Comparison of ENCODE assay signal across 24 cellular contexts in the genomic region with DNA sequence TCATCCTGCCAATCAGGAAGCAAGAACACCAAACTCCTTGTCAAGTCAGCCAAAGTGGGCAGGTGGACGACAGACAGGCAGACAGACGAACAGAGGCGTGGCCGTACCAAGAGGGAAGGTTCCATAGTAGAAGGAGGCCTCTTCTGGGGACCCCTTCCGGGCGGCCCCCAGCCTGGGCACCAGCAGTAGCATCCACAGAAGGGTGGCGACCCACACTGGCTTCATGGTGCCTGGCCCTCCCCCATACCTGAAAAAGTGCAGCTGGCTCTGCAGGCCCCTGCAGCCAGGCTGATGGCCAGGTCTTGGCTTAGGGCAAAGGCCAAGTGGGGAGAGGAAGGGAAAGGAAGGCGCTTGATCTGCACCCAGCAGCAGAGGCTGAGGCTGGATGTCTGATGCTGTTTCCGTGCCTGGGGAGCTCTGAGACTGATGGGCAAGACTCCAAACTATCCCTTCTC. TPM values are rescaled to one million over a fixed set of nuclear protein-coding genes. Genes with fewer than 3 reads are reported as not detected.
DNase-seq lines count a peak whose midpoint lies in the region; ATAC-seq and TF ChIP-seq lines count a peak whose summit lies in the region.
"Had no signal": no experiment of that assay in that cellular context is flagged by ENCODE, and none has a peak within 500 bp of the region (broad histone marks: within the 10 kb centered on the region; RNA-seq: fewer than 3 reads in every experiment).

No MANE protein-coding gene starts in this region.

- H3K4ac ChIP-seq in mesenchymal stem cell (ENCODE audit: low read depth in 1 of 2, low read length in 2 of 2), result peak overlapping the region in 1 of 2 experiments; percentile 83

- H3K9me3 ChIP-seq in ectodermal cell (ENCODE audit: control insufficient read depth, low read length) (no peaks in the 10 kb centered on the region), mesenchymal stem cell (ENCODE audit: control insufficient read depth, low read length) (no peaks in the 10 kb centered on the region), smooth muscle cell (replicated peaks; ENCODE audit: low read depth) (no peaks in the 10 kb centered on the region), stomach (no peaks in the 10 kb centered on the region)
- H3K9me3 ChIP-seq: BLaER1, colonic mucosa had no signal

- H3K14ac ChIP-seq in mesenchymal stem cell (ENCODE audit: low read length in 2 of 2), result peak overlapping the region in 1 of 2 experiments; percentile 31

- no peaks in the 10 kb centered on the region for H3K36me3 Mint-ChIP-seq in activated CD8-positive, alpha-beta memory T cell treated with anti-CD3 and anti-CD28 coated beads, Interleukin-2, amount 10 ng/mL, durations not matched to agents 7 days and 5 days
- H3K36me3 Mint-ChIP-seq: naive thymus-derived CD8-positive, alpha-beta T cell had no signal

- DNase-seq in activated CD8-positive, alpha-beta memory T cell treated with anti-CD3 and anti-CD28 coated beads for 24 hours, result peak; percentile 37
- DNase-seq in activated CD8-positive, alpha-beta memory T cell treated with anti-CD3 and anti-CD28 coated beads, Interleukin-2, amount 10 ng/mL, durations not matched to agents 7 days and 5 days, result no peak
- no peak for DNase-seq in mesenchymal stem cell
- DNase-seq in smooth muscle cell (lab: John Stamatoyannopoulos, UW; ENCODE audit: unreplicated experiment), result no peak
- no peak for DNase-seq in AG08395 (ENCODE audit: low spot score)
- no peak for DNase-seq in stomach
- DNase-seq in NCI-H1048 (lab: John Stamatoyannopoulos, UW), result no peak
- DNase-seq: activated CD4-positive, alpha-beta T cell treated with anti-CD3 and anti-CD28 coated beads for 1 hour; colonic mucosa; kidney; naive thymus-derived CD8-positive, alpha-beta T cell; OCI-M1; small intestine; stimulated activated CD4-positive, alpha-beta T cell treated with anti-CD3 and anti-CD28 coated beads, Interleukin-4, amount 100 ng/mL, for 24 hours; SW 1271 had no signal

- peak overlapping the region; percentile 84 for H4K91ac ChIP-seq in mesenchymal stem cell (ENCODE audit: low read length)

- CTCF ChIA-PET in activated CD8-positive, alpha-beta memory T cell treated with anti-CD3 and anti-CD28 coated beads, Interleukin-2, amount 10 ng/mL, durations not matched to agents 7 days and 5 days (lab: Charles Lee), result interaction anchor here (1.4 kb wide), 1 partner anchor 13 kb away, joined by 3 read pairs; no protein-coding TSS in a partner anchor

- H2AFZ ChIP-seq in mesenchymal stem cell (ENCODE audit: low read depth, low read length) (no peak overlapping the region), smooth muscle cell (ENCODE audit: low read depth) (no peak overlapping the region)

- H3K27ac Mint-ChIP-seq in activated CD8-positive, alpha-beta memory T cell treated with anti-CD3 and anti-CD28 coated beads, Interleukin-2, amount 10 ng/mL, durations not matched to agents 7 days and 5 days, result no peak overlapping the region
- H3K27ac Mint-ChIP-seq: activated T-helper 2 cell treated with anti-CD3 and anti-CD28 coated beads, Interferon-gamma antibody, Interleukin-2, Interleukin-4, amounts not matched to agents 10 μg/mL and 5 μg/mL and 100 μg/mL, durations not matched to agents 14 hours and 24 hours and 36 hours; HFFc6 had no signal

- H3K9me3 Mint-ChIP-seq in activated CD8-positive, alpha-beta memory T cell treated with anti-CD3 and anti-CD28 coated beads, Interleukin-2, amount 10 ng/mL, durations not matched to agents 7 days and 5 days (ENCODE audit: low read depth), result no peaks in the 10 kb centered on the region
- H3K9me3 Mint-ChIP-seq: activated T-helper 2 cell treated with anti-CD3 and anti-CD28 coated beads, Interferon-gamma antibody, Interleukin-2, Interleukin-4, amounts not matched to agents 10 μg/mL and 5 μg/mL and 100 μg/mL, durations not matched to agents 14 hours and 24 hours and 36 hours; HFFc6; naive thymus-derived CD8-positive, alpha-beta T cell had no signal

- no peaks in the 10 kb centered on the region for H4K20me1 ChIP-seq in smooth muscle cell (ENCODE audit: low read depth)
- H4K20me1 ChIP-seq: BLaER1 had no signal

- peak overlapping the region; percentile 6 to 73 for H2BK12ac ChIP-seq in mesenchymal stem cell (ENCODE audit: low read length in 2 of 2)

- no peak for TF ChIP-seq EP300 in stomach (IDR thresholded peaks at IDR 0.05)

- H2BK15ac ChIP-seq in mesenchymal stem cell (ENCODE audit: low read depth, poor library complexity, severe bottlenecking), result peak overlapping the region; percentile 83

- peak overlapping the region; percentile 31 to 86 for H3K18ac ChIP-seq in mesenchymal stem cell (ENCODE audit: low read depth in 1 of 2, low read length in 2 of 2)

- no peak overlapping the region for H2BK5ac ChIP-seq in mesenchymal stem cell (ENCODE audit: low read depth, low read length, poor library complexity, severe bottlenecking)

- H3K79me1 ChIP-seq in mesenchymal stem cell (replicated peaks; ENCODE audit: low read length, poor library complexity, severe bottlenecking), result peaks cover 12% of the 10 kb centered on the region

- H3K79me2 ChIP-seq in smooth muscle cell (ENCODE audit: low read depth), result no peaks in the 10 kb centered on the region

- TF ChIP-seq POLR2A in stomach (IDR thresholded peaks at IDR 0.05), result no peak

- no peaks in the 10 kb centered on the region for H3F3A ChIP-seq in smooth muscle cell (ENCODE audit: low read depth)

- peaks cover 15% of the 10 kb centered on the region for H3K4me1 ChIP-seq in ectodermal cell (ENCODE audit: control insufficient read depth, insufficient read depth, low read length)
- peaks cover 29% of the 10 kb centered on the region for H3K4me1 ChIP-seq in mesenchymal stem cell (ENCODE audit: control insufficient read depth, insufficient read depth, low read depth, low read length)
- peaks cover 22% of the 10 kb centered on the region for H3K4me1 ChIP-seq in smooth muscle cell (ENCODE audit: low read depth)
- H3K4me1 ChIP-seq in stomach, result peaks cover 0 to 7% (median 3%) of the 10 kb centered on the region in 4 donors
- H3K4me1 ChIP-seq: colonic mucosa had no signal

- no peak for ATAC-seq in activated CD8-positive, alpha-beta memory T cell treated with anti-CD3 and anti-CD28 coated beads, Interleukin-2, amount 10 ng/mL, durations not matched to agents 7 days and 5 days
- ATAC-seq: naive thymus-derived CD8-positive, alpha-beta T cell; Right ventricle myocardium inferior had no signal

- peak overlapping the region; percentile 55 for H3K4me2 ChIP-seq in mesenchymal stem cell (ENCODE audit: low read length, poor library complexity, severe bottlenecking)
- peak overlapping the region; percentile 80 for H3K4me2 ChIP-seq in smooth muscle cell
- H3K4me2 ChIP-seq: BLaER1 had no signal

- H3K27me3 Mint-ChIP-seq in activated CD8-positive, alpha-beta memory T cell treated with anti-CD3 and anti-CD28 coated beads, Interleukin-2, amount 10 ng/mL, durations not matched to agents 7 days and 5 days, result no peaks in the 10 kb centered on the region
- H3K27me3 Mint-ChIP-seq: progenitor cell of endocrine pancreas had no signal

- H2AK5ac ChIP-seq in mesenchymal stem cell (ENCODE audit: low read length, severe bottlenecking), result peak overlapping the region; percentile 57

- no peak overlapping the region for H3K4me3 Mint-ChIP-seq in activated CD8-positive, alpha-beta memory T cell treated with anti-CD3 and anti-CD28 coated beads, Interleukin-2, amount 10 ng/mL, durations not matched to agents 7 days and 5 days
- H3K4me3 Mint-ChIP-seq: HFFc6; naive thymus-derived CD8-positive, alpha-beta T cell had no signal

- H3K4me3 ChIP-seq in ectodermal cell (ENCODE audit: insufficient read depth, low read depth, low read length) (peak overlapping the region; percentile 23), mesenchymal stem cell (ENCODE audit: insufficient read depth in 1 of 2, low read depth in 1 of 2, low read length in 2 of 2) (no peak overlapping the region), smooth muscle cell (no peak overlapping the region), stomach (no peak overlapping the region)
- H3K4me3 ChIP-seq: BLaER1, colonic mucosa had no signal

- peak overlapping the region in 1 of 2 experiments; percentile 23 for H3K23ac ChIP-seq in mesenchymal stem cell (ENCODE audit: low read length in 2 of 2)

- peaks cover 7% of the 10 kb centered on the region for H3K4me1 Mint-ChIP-seq in activated CD8-positive, alpha-beta memory T cell treated with anti-CD3 and anti-CD28 coated beads, Interleukin-2, amount 10 ng/mL, durations not matched to agents 7 days and 5 days

- 72 to 73% methylated on average over 9 of the region's 9 CpGs for WGBS in ectodermal cell, 2 experiments
- WGBS in mesenchymal stem cell, result 72% methylated on average over 9 of the region's 9 CpGs
- WGBS in smooth muscle cell (ENCODE audit: low lambda C conversion rate), result 88% methylated on average over 9 of the region's 9 CpGs
- WGBS in stomach, 5 donors, result 71 to 86% (median 76%) methylated on average over 7 to 9 of the region's 9 CpGs

- H3K9ac ChIP-seq in mesenchymal stem cell (ENCODE audit: low read length), result no peak overlapping the region
- H3K9ac ChIP-seq in smooth muscle cell (ENCODE audit: low read depth), result no peak overlapping the region
- H3K9ac ChIP-seq: BLaER1 had no signal

- peak overlapping the region; percentile 85 for H4K8ac ChIP-seq in mesenchymal stem cell (ENCODE audit: low read length)

- H3K27ac ChIP-seq in ectodermal cell (ENCODE audit: insufficient read depth, low read depth, low read length, poor library complexity, severe bottlenecking), result peak overlapping the region; percentile 11
- H3K27ac ChIP-seq in mesenchymal stem cell (ENCODE audit: low read length, poor library complexity, severe bottlenecking), result no peak overlapping the region
- no peak overlapping the region for H3K27ac ChIP-seq in smooth muscle cell (ENCODE audit: low read depth)
- no peak overlapping the region for H3K27ac ChIP-seq in stomach
- H3K27ac ChIP-seq: 22Rv1, BLaER1, colonic mucosa had no signal

- H2BK120ac ChIP-seq in mesenchymal stem cell (ENCODE audit: low read depth, low read length), result no peak overlapping the region

- TF ChIP-seq CTCF in smooth muscle cell (IDR thresholded peaks at IDR 0.05; ENCODE audit: borderline replicate concordance, insufficient read depth, poor library complexity, severe bottlenecking) (no peak), stomach (IDR thresholded peaks at IDR 0.05) (no peak)

- H3K36me3 ChIP-seq in ectodermal cell (ENCODE audit: control insufficient read depth, insufficient read depth, low read length), result no peaks in the 10 kb centered on the region
- peaks cover 0 to 15% of the 10 kb centered on the region in 2 experiments for H3K36me3 ChIP-seq in mesenchymal stem cell (ENCODE audit: control insufficient read depth in 1 of 2, insufficient read depth in 2 of 2, low read depth in 1 of 2, low read length in 2 of 2)
- no peaks in the 10 kb centered on the region for H3K36me3 ChIP-seq in smooth muscle cell (ENCODE audit: low read depth)
- no peaks in the 10 kb centered on the region for H3K36me3 ChIP-seq in stomach
- H3K36me3 ChIP-seq: BLaER1, colonic mucosa had no signal

- H3K27me3 ChIP-seq in ectodermal cell (ENCODE audit: control insufficient read depth, insufficient read depth, low read length, poor library complexity, severe bottlenecking), result no peaks in the 10 kb centered on the region
- no peaks in the 10 kb centered on the region for H3K27me3 ChIP-seq in mesenchymal stem cell (ENCODE audit: control insufficient read depth in 1 of 2, insufficient read depth in 1 of 2, low read length in 2 of 2)
- no peaks in the 10 kb centered on the region for H3K27me3 ChIP-seq in smooth muscle cell (ENCODE audit: low read depth)
- H3K27me3 ChIP-seq in stomach, result no peaks in the 10 kb centered on the region
- H3K27me3 ChIP-seq: BLaER1, colonic mucosa had no signal

- intact Hi-C loops in stomach (cut with DNase I; ENCODE audit: low total_unique reads), result no loop called here

RNA-seq across cellular contexts. Expression of gene LCTL, which starts 0.6 kb away (rescaled TPM):
- not detected for total RNA-seq in activated CD8-positive, alpha-beta memory T cell treated with anti-CD3 and anti-CD28 coated beads, Interleukin-2, amount 10 ng/mL, durations not matched to agents 7 days and 5 days
- 12.1 TPM for polyA plus RNA-seq in ectodermal cell (2013, experiment 1 of 4)
- polyA plus RNA-seq in ectodermal cell (2013, experiment 2 of 4), result 10.4 TPM
- 8.1 TPM for polyA plus RNA-seq in ectodermal cell (2013, experiment 3 of 4)
- polyA plus RNA-seq in ectodermal cell (2013, experiment 4 of 4), result 9.7 TPM
- polyA plus RNA-seq in mesenchymal stem cell (2013, experiment 1 of 2), result 1.5 TPM
- 1.2 TPM for polyA plus RNA-seq in mesenchymal stem cell (2013, experiment 2 of 2)
- total RNA-seq in smooth muscle cell, result 6.4 and 6.5 TPM in 2 replicates
- polyA plus RNA-seq in smooth muscle cell, result 3.1 and 4.3 TPM in 2 replicates
- not detected for total RNA-seq in stomach
- not detected for polyA plus RNA-seq in stomach
- total RNA-seq: activated CD8-positive, alpha-beta memory T cell treated with anti-CD3 and anti-CD28 coated beads for 36 hours; activated T-helper 2 cell treated with anti-CD3 and anti-CD28 coated beads, Interferon-gamma antibody, Interleukin-2, Interleukin-4, amounts not matched to agents 10 μg/mL and 5 μg/mL and 100 μg/mL, durations not matched to agents 14 hours and 24 hours and 36 hours; colonic mucosa; kidney; naive thymus-derived CD8-positive, alpha-beta T cell; Right ventricle myocardium inferior; urinary bladder had no signal
- polyA plus RNA-seq: naive thymus-derived CD8-positive, alpha-beta T cell; small intestine; urinary bladder had no signal
